Comparison of ENCODE assay signal across 24 cellular contexts in genomic region chr14:49612671-49613070, GRCh38.
"Had no signal": no experiment of that assay in that cellular context is flagged by ENCODE, and none has a peak within 500 bp of the region (broad histone marks: within the 10 kb centered on the region; RNA-seq: fewer than 3 reads in every experiment).

No MANE protein-coding gene starts in this region.

- H3K4me3 ChIP-seq: adrenal gland, breast epithelium, SJSA1 had no signal

- H3K27me3 ChIP-seq: adrenal gland, breast epithelium, SJSA1 had no signal

- H3K9me3 ChIP-seq: adrenal gland, breast epithelium, SJSA1 had no signal

- H3K27ac Mint-ChIP-seq: activated CD4-positive, alpha-beta T cell treated with anti-CD3 and anti-CD28 coated beads, Interleukin-2, amount 10 ng/mL, durations not matched to agents 24 days and 14 days; activated naive CD8-positive, alpha-beta T cell treated with anti-CD3 and anti-CD28 coated beads, Interleukin-2, amount 10 ng/mL, durations not matched to agents 7 days and 5 days; T-cell had no signal

- H3K36me3 ChIP-seq: breast epithelium had no signal

- DNase-seq: activated CD4-positive, alpha-beta T cell treated with anti-CD3 and anti-CD28 coated beads, Interleukin-2, amount 10 ng/mL, durations not matched to agents 24 days and 14 days; activated CD4-positive, alpha-beta T cell treated with anti-CD3 and anti-CD28 coated beads, Interleukin-2, amount 50 U/mL, for 48 hours; activated naive CD4-positive, alpha-beta T cell treated with anti-CD3 and anti-CD28 coated beads, Interleukin-2, amount 50 U/mL, for 16 hours; activated naive CD8-positive, alpha-beta T cell treated with anti-CD3 and anti-CD28 coated beads, Interleukin-2, amount 10 ng/mL, durations not matched to agents 7 days and 5 days; activated T-cell treated with anti-CD3 and anti-CD28 coated beads, Interleukin-2, amount 50 U/mL, for 1 hour; adrenal gland; aorta; caudate nucleus; Kasumi-1; KBM-7; NCI-H1048; NCI-H1694; NCI-H2029; NCI-H345; NCI-H510A; NCI-H526 treated with DMSO at 0.1 percent for 48 hours; NK-92 treated with Interleukin-12 subunit alpha and Interleukin-12 subunit beta, amount 100 ng/mL, for 24 hours; OCI-M1; RPMI8226; SHP77; T-cell; WERI-Rb-1 had no signal

- H3K4me3 Mint-ChIP-seq: activated CD4-positive, alpha-beta T cell treated with anti-CD3 and anti-CD28 coated beads, Interleukin-2, amount 10 ng/mL, durations not matched to agents 24 days and 14 days; activated naive CD8-positive, alpha-beta T cell treated with anti-CD3 and anti-CD28 coated beads, Interleukin-2, amount 10 ng/mL, durations not matched to agents 7 days and 5 days; T-cell had no signal

- H3K27ac ChIP-seq: adrenal gland, breast epithelium, SJSA1, WERI-Rb-1 had no signal

- H3K4me1 ChIP-seq: adrenal gland, breast epithelium had no signal

- H3K27me3 Mint-ChIP-seq: activated CD4-positive, alpha-beta T cell treated with anti-CD3 and anti-CD28 coated beads, Interleukin-2, amount 10 ng/mL, durations not matched to agents 24 days and 14 days; activated naive CD8-positive, alpha-beta T cell treated with anti-CD3 and anti-CD28 coated beads, Interleukin-2, amount 10 ng/mL, durations not matched to agents 7 days and 5 days; T-cell had no signal

- H3K9me3 Mint-ChIP-seq: activated CD4-positive, alpha-beta T cell treated with anti-CD3 and anti-CD28 coated beads, Interleukin-2, amount 10 ng/mL, durations not matched to agents 24 days and 14 days; activated naive CD8-positive, alpha-beta T cell treated with anti-CD3 and anti-CD28 coated beads, Interleukin-2, amount 10 ng/mL, durations not matched to agents 7 days and 5 days; T-cell had no signal
